1 cellular context compared by ENCODE assay signal in the genomic region with DNA sequence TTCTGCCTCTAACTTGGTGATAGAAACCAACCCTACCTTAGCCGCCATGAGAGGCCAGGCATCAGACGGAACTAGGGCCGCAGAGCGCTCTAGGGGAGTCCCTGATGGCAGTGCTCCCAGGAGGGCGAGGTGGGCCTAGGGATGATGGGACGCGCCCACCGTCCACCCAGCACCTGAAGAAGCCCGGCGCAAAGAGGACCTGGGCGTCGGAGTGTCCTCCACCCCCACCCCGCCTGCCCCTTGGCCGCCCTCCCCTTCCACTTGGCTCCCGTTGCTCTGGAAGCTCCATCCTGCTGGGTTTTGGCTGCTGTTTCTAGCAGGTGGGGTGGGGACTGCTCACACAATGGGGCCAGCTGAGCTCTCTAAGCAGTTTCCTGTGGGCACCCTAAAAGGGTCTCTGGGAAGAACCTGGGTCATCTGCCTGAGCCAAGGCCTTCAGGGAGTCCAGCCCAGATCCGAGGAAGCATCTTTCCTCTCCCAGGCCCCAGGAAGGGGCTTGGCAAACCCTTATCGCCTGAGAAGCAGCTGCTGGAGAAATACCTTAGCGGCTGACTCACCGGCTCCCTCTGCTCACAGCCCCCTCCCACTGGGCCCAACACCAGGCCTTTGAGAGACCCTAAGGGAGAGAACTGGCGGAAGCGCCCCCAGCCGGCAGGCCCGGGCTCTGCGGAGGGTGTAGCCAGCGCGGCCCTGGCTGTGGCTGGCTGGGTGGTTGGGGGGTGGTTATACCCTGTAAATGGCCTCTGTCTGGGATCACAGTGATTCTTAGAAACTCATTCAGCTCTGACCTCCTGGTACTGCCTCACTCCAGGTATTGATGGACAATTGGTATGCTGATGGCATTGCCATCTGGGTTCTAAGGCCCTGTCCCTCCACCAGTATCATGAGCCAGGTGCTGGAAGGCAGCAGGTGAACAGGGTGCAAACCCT.
TF ChIP-seq lines count a peak whose summit lies in the region.

No MANE protein-coding gene starts in this region.

TF ChIP-seq in K562, 482 proteins besides CTCF, POLR2A, EP300 and RAD21 (continues in another document):
- TF ChIP-seq ZNF395 (CRISPR knock-in tag; IDR thresholded peaks at IDR 0.05) (no peak), RBBP5 (IDR thresholded peaks at IDR 0.05; ENCODE audit: borderline replicate concordance, insufficient read depth, low read length, poor library complexity, severe bottlenecking) (peak; percentile 22), SMARCC2 (IDR thresholded peaks at IDR 0.05; ENCODE audit: low read depth) (peak; percentile 95), ZZZ3 (IDR thresholded peaks at IDR 0.05) (no peak), DPF2 (IDR thresholded peaks at IDR 0.05) (peak; percentile 98), NONO (IDR thresholded peaks at IDR 0.05; ENCODE audit: low read depth in 2 of 2, low read length in 1 of 2) (peak in 1 of 2 experiments; percentile 72; a peak in 2 of 4 replicates), ZBTB11 (CRISPR knock-in tag; IDR thresholded peaks at IDR 0.05) (0 out of 6 replicates have a peak, but pooled peaks of 1 of the 3 experiments have one; percentile 37), MTA2 (IDR thresholded peaks at IDR 0.05; ENCODE audit: low read depth) (peak; percentile 79), PML (IDR thresholded peaks at IDR 0.05; ENCODE audit: low read length) (peak; percentile 87), KAT7 (CRISPR knock-in tag; IDR thresholded peaks at IDR 0.05; ENCODE audit: borderline replicate concordance) (peak; percentile 82; the same call in 1 of the 2 replicates), MEF2A (IDR thresholded peaks at IDR 0.05; ENCODE audit: control insufficient read depth, low read depth, low read length) (0 out of 2 replicates have a peak, but pooled peaks have one; percentile 26), NFIC (IDR thresholded peaks at IDR 0.05) (peak; percentile 90), RBM34 (IDR thresholded peaks at IDR 0.05; ENCODE audit: borderline replicate concordance, insufficient read depth, low read length) (no peak), CCNT2 (IDR thresholded peaks at IDR 0.05; ENCODE audit: borderline replicate concordance, extremely low read depth, insufficient read length, low read depth, low read length) (peak; percentile 90), XRCC5 (IDR thresholded peaks at IDR 0.05; ENCODE audit: low read depth, low read length) (peak; percentile 92), GATA2 (CRISPR knock-in tag; IDR thresholded peaks at IDR 0.05) (peak; percentile 89), TCF3 (CRISPR knock-in tag; IDR thresholded peaks at IDR 0.05) (peak; percentile 96), ZNF431 (CRISPR knock-in tag; IDR thresholded peaks at IDR 0.05) (no peak), ZNF699 (CRISPR knock-in tag; IDR thresholded peaks at IDR 0.05; ENCODE audit: insufficient replicate concordance) (no peak), CAMTA2 (CRISPR knock-in tag; conservative IDR thresholded peaks at IDR 0.05) (no peak), SIN3A (IDR thresholded peaks at IDR 0.05; ENCODE audit: borderline replicate concordance in 2 of 2, control insufficient read depth in 1 of 2, low read depth in 2 of 2, low read length in 2 of 2) (peak in 1 of 2 experiments; percentile 53; a peak in 1 of 4 replicates), CBX3 (IDR thresholded peaks at IDR 0.05; ENCODE audit: borderline replicate concordance in 1 of 2, low read length in 2 of 2) (peak in 1 of 2 experiments; percentile 66; a peak in 1 of 3 replicates), TEAD2 (tag; IDR thresholded peaks at IDR 0.05) (0 out of 2 replicates have a peak, but pooled peaks have one; percentile 62), BCOR (IDR thresholded peaks at IDR 0.05) (peak; percentile 56; the same call in 1 of the 2 replicates), RREB1 (CRISPR knock-in tag; IDR thresholded peaks at IDR 0.05) (no peak), SMAD4 (CRISPR knock-in tag; conservative IDR thresholded peaks at IDR 0.05) (peak; percentile 83), NCOA1 (IDR thresholded peaks at IDR 0.05; ENCODE audit: low read depth) (0 out of 2 replicates have a peak, but pooled peaks have one; percentile 54), TFAP4 (CRISPR knock-in tag; IDR thresholded peaks at IDR 0.05; ENCODE audit: borderline replicate concordance) (peak; percentile 99), CBX1 (IDR thresholded peaks at IDR 0.05; ENCODE audit: low read depth) (peak; percentile 72; the same call in 1 of the 2 replicates)
- TF ChIP-seq, protein P1, sequence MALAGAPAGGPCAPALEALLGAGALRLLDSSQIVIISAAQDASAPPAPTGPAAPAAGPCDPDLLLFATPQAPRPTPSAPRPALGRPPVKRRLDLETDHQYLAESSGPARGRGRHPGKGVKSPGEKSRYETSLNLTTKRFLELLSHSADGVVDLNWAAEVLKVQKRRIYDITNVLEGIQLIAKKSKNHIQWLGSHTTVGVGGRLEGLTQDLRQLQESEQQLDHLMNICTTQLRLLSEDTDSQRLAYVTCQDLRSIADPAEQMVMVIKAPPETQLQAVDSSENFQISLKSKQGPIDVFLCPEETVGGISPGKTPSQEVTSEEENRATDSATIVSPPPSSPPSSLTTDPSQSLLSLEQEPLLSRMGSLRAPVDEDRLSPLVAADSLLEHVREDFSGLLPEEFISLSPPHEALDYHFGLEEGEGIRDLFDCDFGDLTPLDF (CRISPR knock-in tag; IDR thresholded peaks at IDR 0.05), result peak; percentile 41; the same call in 1 of the 2 replicates
- TF ChIP-seq, protein P2, sequence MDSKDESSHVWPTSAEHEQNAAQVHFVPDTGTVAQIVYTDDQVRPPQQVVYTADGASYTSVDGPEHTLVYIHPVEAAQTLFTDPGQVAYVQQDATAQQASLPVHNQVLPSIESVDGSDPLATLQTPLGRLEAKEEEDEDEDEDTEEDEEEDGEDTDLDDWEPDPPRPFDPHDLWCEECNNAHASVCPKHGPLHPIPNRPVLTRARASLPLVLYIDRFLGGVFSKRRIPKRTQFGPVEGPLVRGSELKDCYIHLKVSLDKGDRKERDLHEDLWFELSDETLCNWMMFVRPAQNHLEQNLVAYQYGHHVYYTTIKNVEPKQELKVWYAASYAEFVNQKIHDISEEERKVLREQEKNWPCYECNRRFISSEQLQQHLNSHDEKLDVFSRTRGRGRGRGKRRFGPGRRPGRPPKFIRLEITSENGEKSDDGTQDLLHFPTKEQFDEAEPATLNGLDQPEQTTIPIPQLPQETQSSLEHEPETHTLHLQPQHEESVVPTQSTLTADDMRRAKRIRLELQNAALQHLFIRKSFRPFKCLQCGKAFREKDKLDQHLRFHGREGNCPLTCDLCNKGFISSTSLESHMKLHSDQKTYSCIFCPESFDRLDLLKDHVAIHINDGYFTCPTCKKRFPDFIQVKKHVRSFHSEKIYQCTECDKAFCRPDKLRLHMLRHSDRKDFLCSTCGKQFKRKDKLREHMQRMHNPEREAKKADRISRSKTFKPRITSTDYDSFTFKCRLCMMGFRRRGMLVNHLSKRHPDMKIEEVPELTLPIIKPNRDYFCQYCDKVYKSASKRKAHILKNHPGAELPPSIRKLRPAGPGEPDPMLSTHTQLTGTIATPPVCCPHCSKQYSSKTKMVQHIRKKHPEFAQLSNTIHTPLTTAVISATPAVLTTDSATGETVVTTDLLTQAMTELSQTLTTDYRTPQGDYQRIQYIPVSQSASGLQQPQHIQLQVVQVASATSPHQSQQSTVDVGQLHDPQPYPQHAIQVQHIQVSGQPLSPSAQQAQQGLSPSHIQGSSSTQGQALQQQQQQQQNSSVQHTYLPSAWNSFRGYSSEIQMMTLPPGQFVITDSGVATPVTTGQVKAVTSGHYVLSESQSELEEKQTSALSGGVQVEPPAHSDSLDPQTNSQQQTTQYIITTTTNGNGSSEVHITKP (IDR thresholded peaks at IDR 0.05; ENCODE audit: partially characterized antibody), result no peak
